In the genomic region with DNA sequence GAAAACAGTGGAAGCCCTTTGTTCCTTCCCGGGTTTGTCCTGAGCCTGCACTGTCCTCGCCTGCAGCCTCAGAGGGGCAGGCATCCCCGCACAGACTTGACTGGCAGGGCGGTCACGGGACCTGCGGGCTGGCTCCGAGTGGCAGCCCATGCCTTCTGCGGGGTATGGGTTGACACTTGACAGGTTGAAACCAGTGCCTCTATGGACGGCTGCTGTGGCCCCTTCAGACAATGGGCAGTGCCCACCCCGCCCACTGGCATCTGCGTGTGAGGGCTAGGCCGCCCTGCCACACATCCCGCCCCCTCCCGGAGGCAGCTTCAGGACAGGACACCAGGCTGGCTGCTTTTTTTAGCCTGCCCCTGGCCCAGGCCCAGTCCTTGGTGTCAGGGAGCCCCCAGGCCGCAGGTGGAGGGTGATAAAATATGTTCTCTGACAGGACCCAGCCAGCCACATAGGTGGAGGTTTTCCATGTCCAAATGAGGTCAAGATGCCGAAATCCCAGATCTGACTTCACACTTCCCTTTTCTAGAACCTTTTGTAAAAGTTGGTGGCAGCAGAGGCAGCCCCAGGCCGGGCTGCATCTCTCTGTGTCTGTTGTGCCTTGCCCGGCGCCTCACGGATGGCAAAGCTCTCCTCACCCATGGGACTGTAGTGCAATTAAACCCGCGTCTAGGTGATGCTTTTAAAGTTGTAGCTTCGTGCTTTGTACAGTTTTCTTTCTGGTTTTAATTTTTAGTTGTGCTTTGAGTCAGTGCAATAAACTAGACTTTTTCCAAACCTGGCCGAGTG, we compare ENCODE assay signal across 10 cellular contexts. TPM values are rescaled to one million over a fixed set of nuclear protein-coding genes. Genes with fewer than 3 reads are reported as not detected.
A peak's percentile ranks its signal among the peaks of the same experiment; 100 is the strongest.
DNase-seq lines count a peak whose midpoint lies in the region; ATAC-seq and TF ChIP-seq lines count a peak whose summit lies in the region.
"Had no signal": no experiment of that assay in that cellular context is flagged by ENCODE, and none has a peak within 500 bp of the region (broad histone marks: within the 10 kb centered on the region; RNA-seq: fewer than 3 reads in every experiment).

No MANE protein-coding gene starts in this region.

- TF ChIP-seq CTCF in gastroesophageal sphincter (IDR thresholded peaks at IDR 0.05) (no peak), uterus (IDR thresholded peaks at IDR 0.05) (no peak)

- peaks cover 11% of the 10 kb centered on the region for H3K4me1 Mint-ChIP-seq in activated naive CD8-positive, alpha-beta T cell treated with anti-CD3 and anti-CD28 coated beads, Interleukin-2, amount 10 ng/mL, durations not matched to agents 7 days and 5 days
- peaks cover 8% of the 10 kb centered on the region for H3K4me1 Mint-ChIP-seq in activated naive CD8-positive, alpha-beta T cell treated with anti-CD3 and anti-CD28 coated beads for 36 hours

- H3K9me3 Mint-ChIP-seq in activated naive CD8-positive, alpha-beta T cell treated with anti-CD3 and anti-CD28 coated beads, Interleukin-2, amount 10 ng/mL, durations not matched to agents 7 days and 5 days: no peaks in the 10 kb centered on the region
- H3K9me3 Mint-ChIP-seq in activated naive CD8-positive, alpha-beta T cell treated with anti-CD3 and anti-CD28 coated beads for 36 hours: no peaks in the 10 kb centered on the region

- H4K8ac ChIP-seq in neuronal stem cell (ENCODE audit: low read depth, low read length): no peak overlapping the region

- WGBS in gastroesophageal sphincter (ENCODE audit: low coverage in 1 of 2), 2 donors: 77 to 82% methylated on average over 8 to 9 of the region's 24 CpGs
- no CpG with 5 or more reads among the region's 24 CpGs for WGBS in neuronal stem cell (ENCODE audit: extremely low coverage in 2 of 2, insufficient read length in 2 of 2, insufficient replicate concordance in 1 of 2), 2 donors

- H3K27me3 ChIP-seq in gastroesophageal sphincter: no peaks in the 10 kb centered on the region
- H3K27me3 ChIP-seq in neuronal stem cell (ENCODE audit: control insufficient read depth in 3 of 3, insufficient read depth in 3 of 3, low read depth in 1 of 3, low read length in 3 of 3): no peaks in the 10 kb centered on the region
- no peaks in the 10 kb centered on the region for H3K27me3 ChIP-seq in uterus

- H3K18ac ChIP-seq in neuronal stem cell (ENCODE audit: low read length): no peak overlapping the region

- no peak overlapping the region for H3K23ac ChIP-seq in neuronal stem cell (ENCODE audit: low read depth, low read length, poor library complexity)

- H3K9ac ChIP-seq in neuronal stem cell (ENCODE audit: low read depth, low read length, poor library complexity): peak overlapping the region; percentile 78

- H2AK5ac ChIP-seq in neuronal stem cell (ENCODE audit: low read depth, low read length): no peak overlapping the region

- peaks cover 0 to 21% (median 9%) of the 10 kb centered on the region in 3 donors for H3K4me1 ChIP-seq in gastroesophageal sphincter
- no peaks in the 10 kb centered on the region for H3K4me1 ChIP-seq in neuronal stem cell (ENCODE audit: control insufficient read depth in 2 of 2, insufficient read depth in 1 of 2, low read depth in 1 of 2, low read length in 2 of 2)
- no peaks in the 10 kb centered on the region for H3K4me1 ChIP-seq in uterus

- H3K36me3 ChIP-seq in gastroesophageal sphincter (peaks cover 0 to 61% of the 10 kb centered on the region in 2 donors), neuronal stem cell (replicated peaks in 1 of 2; ENCODE audit: control insufficient read depth in 2 of 2, insufficient read depth in 2 of 2, low read length in 2 of 2) (peaks cover 17 to 32% of the 10 kb centered on the region in 2 donors), uterus (no peaks in the 10 kb centered on the region)

- no peak for TF ChIP-seq EP300 in gastroesophageal sphincter (IDR thresholded peaks at IDR 0.05)

- H3K9me3 ChIP-seq in gastroesophageal sphincter (no peaks in the 10 kb centered on the region), neuronal stem cell (replicated peaks in 1 of 2; ENCODE audit: control insufficient read depth in 2 of 2, insufficient read depth in 1 of 2, low read depth in 1 of 2, low read length in 2 of 2) (no peaks in the 10 kb centered on the region), uterus (no peaks in the 10 kb centered on the region)

- DNase-seq in activated naive CD8-positive, alpha-beta T cell treated with anti-CD3 and anti-CD28 coated beads, Interleukin-2, amount 10 ng/mL, durations not matched to agents 7 days and 5 days: no peak
- DNase-seq in activated naive CD8-positive, alpha-beta T cell treated with anti-CD3 and anti-CD28 coated beads for 36 hours: no peak
- DNase-seq in neuronal stem cell (ENCODE audit: low spot score): no peak
- no peak for DNase-seq in uterus
- no peak for DNase-seq in NCI-H2171 (lab: John Stamatoyannopoulos, UW)
- DNase-seq in NCI-H2081 treated with DMSO at 0.1 percent for 48 hours (lab: John Stamatoyannopoulos, UW): no peak
- DNase-seq in NCI-H446 treated with DMSO at 0.1 percent for 48 hours (lab: John Stamatoyannopoulos, UW): no peak
- DNase-seq: amniotic stem cell, NCI-H1105 had no signal

- H3K14ac ChIP-seq in neuronal stem cell (ENCODE audit: low read length): no peak overlapping the region

- H3K4me3 ChIP-seq in gastroesophageal sphincter: no peak overlapping the region
- no peak overlapping the region for H3K4me3 ChIP-seq in neuronal stem cell (ENCODE audit: low read length in 2 of 2)
- H3K4me3 ChIP-seq in uterus: no peak overlapping the region

- peaks cover 3% of the 10 kb centered on the region for H3K36me3 Mint-ChIP-seq in activated naive CD8-positive, alpha-beta T cell treated with anti-CD3 and anti-CD28 coated beads, Interleukin-2, amount 10 ng/mL, durations not matched to agents 7 days and 5 days
- peaks cover 2% of the 10 kb centered on the region for H3K36me3 Mint-ChIP-seq in activated naive CD8-positive, alpha-beta T cell treated with anti-CD3 and anti-CD28 coated beads for 36 hours

- H3K27me3 Mint-ChIP-seq in activated naive CD8-positive, alpha-beta T cell treated with anti-CD3 and anti-CD28 coated beads, Interleukin-2, amount 10 ng/mL, durations not matched to agents 7 days and 5 days: no peaks in the 10 kb centered on the region
- H3K27me3 Mint-ChIP-seq in activated naive CD8-positive, alpha-beta T cell treated with anti-CD3 and anti-CD28 coated beads for 36 hours: no peaks in the 10 kb centered on the region

- H2BK5ac ChIP-seq in neuronal stem cell (ENCODE audit: low read length): no peak overlapping the region

- H2BK120ac ChIP-seq in neuronal stem cell (ENCODE audit: low read depth, low read length): no peak overlapping the region

- H3K27ac ChIP-seq in gastroesophageal sphincter (peak overlapping the region; percentile 5 to 82 (median 76)), neuronal stem cell (replicated peaks; ENCODE audit: low read length) (no peak overlapping the region), uterus (peak overlapping the region; percentile 49 to 55)

- TF ChIP-seq POLR2A in gastroesophageal sphincter (IDR thresholded peaks at IDR 0.05) (no peak), uterus (IDR thresholded peaks at IDR 0.05) (no peak)

- no peak overlapping the region for H2BK15ac ChIP-seq in neuronal stem cell (ENCODE audit: low read length)

- no peak overlapping the region for H3K4me3 Mint-ChIP-seq in activated naive CD8-positive, alpha-beta T cell treated with anti-CD3 and anti-CD28 coated beads, Interleukin-2, amount 10 ng/mL, durations not matched to agents 7 days and 5 days
- H3K4me3 Mint-ChIP-seq in activated naive CD8-positive, alpha-beta T cell treated with anti-CD3 and anti-CD28 coated beads for 36 hours: no peak overlapping the region

- H2AFZ ChIP-seq in neuronal stem cell (ENCODE audit: low read length): no peak overlapping the region

- H3K79me1 ChIP-seq in neuronal stem cell (ENCODE audit: low read depth, low read length): peaks cover 3% of the 10 kb centered on the region

- no peak overlapping the region for H3K4ac ChIP-seq in neuronal stem cell (ENCODE audit: low read length)

- no peak overlapping the region for H4K91ac ChIP-seq in neuronal stem cell (ENCODE audit: low read depth, low read length, poor library complexity)

- POLR2A ChIA-PET in activated naive CD8-positive, alpha-beta T cell treated with anti-CD3 and anti-CD28 coated beads, Interleukin-2, amount 10 ng/mL, durations not matched to agents 7 days and 5 days (lab: Charles Lee): interaction anchor here (0.6 to 1.5 kb wide), 4 partner anchors 10 to 137 kb away, joined by 3 to 5 read pairs (median 3); a partner anchor contains a TSS

- no peak overlapping the region for H3K4me2 ChIP-seq in neuronal stem cell (ENCODE audit: insufficient read depth, low read length, poor library complexity, severe bottlenecking)

- intact Hi-C loops in uterus (cut with DNase I; ENCODE audit: low total_unique reads): no loop called here

- peak overlapping the region; percentile 60 for H3K27ac Mint-ChIP-seq in activated naive CD8-positive, alpha-beta T cell treated with anti-CD3 and anti-CD28 coated beads, Interleukin-2, amount 10 ng/mL, durations not matched to agents 7 days and 5 days
- no peak overlapping the region for H3K27ac Mint-ChIP-seq in activated naive CD8-positive, alpha-beta T cell treated with anti-CD3 and anti-CD28 coated beads for 36 hours

- H2BK12ac ChIP-seq in neuronal stem cell (ENCODE audit: low read length): no peak overlapping the region

- no peak for ATAC-seq in activated naive CD8-positive, alpha-beta T cell treated with anti-CD3 and anti-CD28 coated beads, Interleukin-2, amount 10 ng/mL, durations not matched to agents 7 days and 5 days (ENCODE audit: low read depth)
- no peak for ATAC-seq in gastroesophageal sphincter

RNA-seq across cellular contexts. Expression of a gene that starts 10.0 kb away (rescaled TPM):
- 1 to 10 TPM; 8.8 to 9.4 TPM for total RNA-seq in activated naive CD8-positive, alpha-beta T cell treated with anti-CD3 and anti-CD28 coated beads, Interleukin-2, amount 10 ng/mL, durations not matched to agents 7 days and 5 days
- 10 to 100 TPM; 10.7 to 10.9 TPM for total RNA-seq in activated naive CD8-positive, alpha-beta T cell treated with anti-CD3 and anti-CD28 coated beads for 36 hours
- total RNA-seq in gastroesophageal sphincter (10 to 100 TPM; 19.4 to 44.2 (median 31.3) TPM), uterus (10 to 100 TPM in 1 of 4 donors, 1 to 10 TPM in 3; 1.8 to 16.5 (median 7.5) TPM)
- 21.5 TPM for polyA plus RNA-seq in neuronal stem cell (2013, experiment 1 of 2)
- 21.0 TPM for polyA plus RNA-seq in neuronal stem cell (2013, experiment 2 of 2)
